In genomic region chr5:14143509-14143842, GRCh38 we compare ENCODE assay signal across 8 cellular contexts. TPM values are rescaled to one million over a fixed set of nuclear protein-coding genes. Genes with fewer than 3 reads are reported as not detected.
DNase-seq lines count a peak whose midpoint lies in the region; ATAC-seq and TF ChIP-seq lines count a peak whose summit lies in the region.

No MANE protein-coding gene starts in this region.

- no peaks in the 10 kb centered on the region for H3K27me3 ChIP-seq in lung (ENCODE audit: control insufficient read depth, insufficient read depth)

- no peaks in the 10 kb centered on the region for H3K36me3 ChIP-seq in lung (ENCODE audit: control insufficient read depth in 2 of 2, insufficient read depth in 2 of 2, low read length in 2 of 2)

- TF ChIP-seq CTCF in activated B cell treated with CpG ODN at 0.5 μM for 24 hours (IDR thresholded peaks at IDR 0.05) (no peak), lung (IDR thresholded peaks at IDR 0.05; ENCODE audit: control extremely low read depth, extremely low read depth) (no peak)

- H3K27ac Mint-ChIP-seq in activated B cell treated with CpG ODN at 0.5 μM for 24 hours, result no peak overlapping the region
- no peak overlapping the region for H3K27ac Mint-ChIP-seq in activated CD4-positive, alpha-beta T cell treated with anti-CD3 and anti-CD28 coated beads, Interleukin-2, amount 10 ng/mL, durations not matched to agents 24 days and 14 days

- H3K4me1 ChIP-seq in lung (ENCODE audit: control insufficient read depth in 2 of 2, insufficient read depth in 2 of 2, low read length in 2 of 2), result peaks cover 7 to 20% of the 10 kb centered on the region in 2 donors

- H3K27ac ChIP-seq in lung (ENCODE audit: low read depth in 1 of 2, low read length in 1 of 2), result peak overlapping the region; percentile 95 to 100

- H3K4me3 ChIP-seq in lung, result peak overlapping the region; percentile 90

- ATAC-seq in GM18505 (IDR thresholded peaks at IDR 0.05; ENCODE audit: unreplicated experiment), result peak; percentile 16
- ATAC-seq in HG02763 (IDR thresholded peaks at IDR 0.05; ENCODE audit: unreplicated experiment), result peak; percentile 9
- ATAC-seq in activated B cell treated with CpG ODN at 0.5 μM for 24 hours (ENCODE audit: low read depth), result peak; percentile 2
- ATAC-seq in lung (ENCODE audit: insufficient read depth, low FRiP score), result no peak
- no peak for ATAC-seq in sciatic nerve

- no peaks in the 10 kb centered on the region for H3K9me3 ChIP-seq in lung (ENCODE audit: control insufficient read depth in 2 of 2, insufficient read depth in 1 of 2, low read length in 1 of 2)

- peaks cover 2% of the 10 kb centered on the region for H3K27me3 Mint-ChIP-seq in activated B cell treated with CpG ODN at 0.5 μM for 24 hours
- H3K27me3 Mint-ChIP-seq in activated CD4-positive, alpha-beta T cell treated with anti-CD3 and anti-CD28 coated beads, Interleukin-2, amount 10 ng/mL, durations not matched to agents 24 days and 14 days, result peaks cover 61% of the 10 kb centered on the region

- H3K9me3 Mint-ChIP-seq in activated B cell treated with CpG ODN at 0.5 μM for 24 hours, result no peaks in the 10 kb centered on the region
- peaks cover 5% of the 10 kb centered on the region for H3K9me3 Mint-ChIP-seq in activated CD4-positive, alpha-beta T cell treated with anti-CD3 and anti-CD28 coated beads, Interleukin-2, amount 10 ng/mL, durations not matched to agents 24 days and 14 days

- H3K4me3 Mint-ChIP-seq in activated B cell treated with CpG ODN at 0.5 μM for 24 hours, result no peak overlapping the region
- no peak overlapping the region for H3K4me3 Mint-ChIP-seq in activated CD4-positive, alpha-beta T cell treated with anti-CD3 and anti-CD28 coated beads, Interleukin-2, amount 10 ng/mL, durations not matched to agents 24 days and 14 days

- CTCF ChIA-PET in activated B cell treated with CpG ODN at 0.5 μM for 24 hours (lab: Charles Lee), result interaction anchor here (1.0 to 4.3 kb wide), 6 partner anchors 11 to 128 kb away, joined by 3 to 18 read pairs (median 6); no protein-coding TSS in a partner anchor

- H3K36me3 Mint-ChIP-seq in activated B cell treated with CpG ODN at 0.5 μM for 24 hours (ENCODE audit: low read depth), result peaks cover 3% of the 10 kb centered on the region
- peaks cover 4% of the 10 kb centered on the region for H3K36me3 Mint-ChIP-seq in activated CD4-positive, alpha-beta T cell treated with anti-CD3 and anti-CD28 coated beads, Interleukin-2, amount 10 ng/mL, durations not matched to agents 24 days and 14 days (ENCODE audit: low read depth)

- intact Hi-C loops in activated B cell treated with CpG ODN at 0.5 μM for 24 hours (cut with micrococcal nuclease), result loop anchor here (1.0 kb wide), 1 partner anchor 132 kb away; no protein-coding TSS in a partner anchor
- intact Hi-C loops in sciatic nerve (cut with DNase I), result loop anchor here (5.0 kb wide), 1 partner anchor 119 kb away; no protein-coding TSS in a partner anchor
- intact Hi-C loops in activated CD4-positive, alpha-beta T cell treated with anti-CD3 and anti-CD28 coated beads, Interleukin-2, amount 10 ng/mL, durations not matched to agents 24 days and 14 days (cut with micrococcal nuclease), result loop anchor here (2.0 to 10.0 kb wide), 4 partner anchors 35 to 731 kb away; partner anchors contain the start of genes ANKH and OTULIN

- WGBS in lung, 2 donors, result 0% methylated on average over 8 to 65 of the region's 65 CpGs

- H3K4me1 Mint-ChIP-seq in activated B cell treated with CpG ODN at 0.5 μM for 24 hours, result peaks cover 42% of the 10 kb centered on the region
- peaks cover 10% of the 10 kb centered on the region for H3K4me1 Mint-ChIP-seq in activated CD4-positive, alpha-beta T cell treated with anti-CD3 and anti-CD28 coated beads, Interleukin-2, amount 10 ng/mL, durations not matched to agents 24 days and 14 days

- POLR2A ChIA-PET in activated B cell treated with CpG ODN at 0.5 μM for 24 hours (lab: Charles Lee), result interaction anchor here (1.0 to 4.1 kb wide), 9 partner anchors 12 to 127 kb away, joined by 3 to 101 read pairs (median 8); no protein-coding TSS in a partner anchor

- no peak for TF ChIP-seq POLR2A in GM18505 (IDR thresholded peaks at IDR 0.05; ENCODE audit: borderline replicate concordance, extremely low read depth, insufficient read depth, insufficient read length)

- no peak for DNase-seq in activated B cell treated with CpG ODN at 0.5 μM for 24 hours
- DNase-seq in lung (ENCODE audit: low spot score), result no peak
- DNase-seq in sciatic nerve (ENCODE audit: low spot score), result no peak
- no peak for DNase-seq in NCI-H2227 treated with DMSO at 0.1 percent for 48 hours (lab: John Stamatoyannopoulos, UW)
- no peak for DNase-seq in activated CD4-positive, alpha-beta T cell treated with anti-CD3 and anti-CD28 coated beads, Interleukin-2, amount 10 ng/mL, durations not matched to agents 24 days and 14 days
- DNase-seq in SHP77 (lab: John Stamatoyannopoulos, UW), result no peak

RNA-seq across cellular contexts. Expression of gene TRIO, which starts 0.3 kb away (rescaled TPM):
- 191 and 223 TPM in 2 replicates for total RNA-seq in activated B cell treated with CpG ODN at 0.5 μM for 24 hours
- 100 to 1,000 TPM; 165 to 243 TPM for total RNA-seq in lung
- polyA plus RNA-seq in lung, result 10 to 100 TPM; 23.8 to 55.3 TPM
- 192 TPM for total RNA-seq in sciatic nerve
- 8.7 and 14.0 TPM in 2 replicates for total RNA-seq in activated CD4-positive, alpha-beta T cell treated with anti-CD3 and anti-CD28 coated beads, Interleukin-2, amount 10 ng/mL, durations not matched to agents 24 days and 14 days

Comparison
In these comparisons a context has a peak if more than half of its experiments do, and no peak if none do; other contexts are left out.
1. ATAC-seq: peak in GM18505 (single experiment), HG02763 (single experiment) and activated B cell treated with CpG ODN at 0.5 μM for 24 hours (single experiment); none in lung (single experiment) and sciatic nerve (single experiment).
2. RNA of gene TRIO, which starts 0.3 kb away (total RNA-seq): 165 to 243 TPM in lung, 191 to 223 TPM in activated B cell treated with CpG ODN at 0.5 μM for 24 hours and 192 TPM in sciatic nerve (single experiment); 8.7 to 14.0 TPM in activated CD4-positive, alpha-beta T cell treated with anti-CD3 and anti-CD28 coated beads, Interleukin-2, amount 10 ng/mL, durations not matched to agents 24 days and 14 days; every median in the first group is over 10 times any median in the second.